Comparison of ENCODE assay signal across 17 cellular contexts in genomic region chrX:24334473-24334872, GRCh38. TPM values are rescaled to one million over a fixed set of nuclear protein-coding genes. Genes with fewer than 3 reads are reported as not detected.
"Had no signal": no experiment of that assay in that cellular context is flagged by ENCODE, and none has a peak within 500 bp of the region (broad histone marks: within the 10 kb centered on the region; RNA-seq: fewer than 3 reads in every experiment).

No MANE protein-coding gene starts in this region.

- H3K4me3 ChIP-seq: ascending aorta, cardiac muscle cell, lower lobe of right lung, neural progenitor cell, pancreas had no signal

- H3K4me3 Mint-ChIP-seq: activated CD8-positive, alpha-beta memory T cell treated with anti-CD3 and anti-CD28 coated beads, Interleukin-2, amount 10 ng/mL, durations not matched to agents 7 days and 5 days; activated naive CD4-positive, alpha-beta T cell treated with anti-CD3 and anti-CD28 coated beads, Interleukin-2, amount 10 ng/mL, durations not matched to agents 7 days and 5 days; naive B cell; neural progenitor cell; stimulated activated effector memory CD8-positive, alpha-beta T cell treated with anti-CD3 and anti-CD28 coated beads, Interleukin-12 subunit alpha, Interleukin-12 subunit beta, amount 100 ng/mL, for 72 hours had no signal

- H3K27ac Mint-ChIP-seq: activated CD8-positive, alpha-beta memory T cell treated with anti-CD3 and anti-CD28 coated beads, Interleukin-2, amount 10 ng/mL, durations not matched to agents 7 days and 5 days; activated naive CD4-positive, alpha-beta T cell treated with anti-CD3 and anti-CD28 coated beads, Interleukin-2, amount 10 ng/mL, durations not matched to agents 7 days and 5 days; activated T-helper 2 cell treated with anti-CD3 and anti-CD28 coated beads, Interferon-gamma antibody, Interleukin-2, Interleukin-4, amounts not matched to agents 10 μg/mL and 5 μg/mL and 100 μg/mL, durations not matched to agents 14 hours and 24 hours and 36 hours; naive B cell; neural progenitor cell; stimulated activated effector memory CD8-positive, alpha-beta T cell treated with anti-CD3 and anti-CD28 coated beads, Interleukin-12 subunit alpha, Interleukin-12 subunit beta, amount 100 ng/mL, for 72 hours had no signal

- H3K9me3 Mint-ChIP-seq: activated naive CD4-positive, alpha-beta T cell treated with anti-CD3 and anti-CD28 coated beads, Interleukin-2, amount 10 ng/mL, durations not matched to agents 7 days and 5 days; activated T-helper 2 cell treated with anti-CD3 and anti-CD28 coated beads, Interferon-gamma antibody, Interleukin-2, Interleukin-4, amounts not matched to agents 10 μg/mL and 5 μg/mL and 100 μg/mL, durations not matched to agents 14 hours and 24 hours and 36 hours; neural progenitor cell; stimulated activated effector memory CD8-positive, alpha-beta T cell treated with anti-CD3 and anti-CD28 coated beads, Interleukin-12 subunit alpha, Interleukin-12 subunit beta, amount 100 ng/mL, for 72 hours had no signal

- DNase-seq: activated CD4-positive, alpha-beta T cell treated with anti-CD3 and anti-CD28 coated beads, Interleukin-2, amount 50 U/mL, for 48 hours; activated CD8-positive, alpha-beta memory T cell treated with anti-CD3 and anti-CD28 coated beads, Interleukin-2, amount 10 ng/mL, durations not matched to agents 7 days and 5 days; activated naive CD4-positive, alpha-beta T cell treated with anti-CD3 and anti-CD28 coated beads, Interleukin-2, amount 10 ng/mL, durations not matched to agents 7 days and 5 days; activated T-cell treated with anti-CD3 and anti-CD28 coated beads, Interleukin-2, amount 50 U/mL, for 1 hour; erythroblast; hypothalamus; lower lobe of right lung; naive B cell; pancreas; T-helper 1 cell; T1000 had no signal

- H3K36me3 Mint-ChIP-seq: activated CD8-positive, alpha-beta memory T cell treated with anti-CD3 and anti-CD28 coated beads, Interleukin-2, amount 10 ng/mL, durations not matched to agents 7 days and 5 days; activated naive CD4-positive, alpha-beta T cell treated with anti-CD3 and anti-CD28 coated beads, Interleukin-2, amount 10 ng/mL, durations not matched to agents 7 days and 5 days; neural progenitor cell; stimulated activated effector memory CD8-positive, alpha-beta T cell treated with anti-CD3 and anti-CD28 coated beads, Interleukin-12 subunit alpha, Interleukin-12 subunit beta, amount 100 ng/mL, for 72 hours had no signal

- ATAC-seq: activated CD8-positive, alpha-beta memory T cell treated with anti-CD3 and anti-CD28 coated beads, Interleukin-2, amount 10 ng/mL, durations not matched to agents 7 days and 5 days; lower lobe of right lung; pancreas; stimulated activated effector memory CD8-positive, alpha-beta T cell treated with anti-CD3 and anti-CD28 coated beads, Interleukin-12 subunit alpha, Interleukin-12 subunit beta, amount 100 ng/mL, for 72 hours had no signal

- H3K4me1 Mint-ChIP-seq: activated naive CD4-positive, alpha-beta T cell treated with anti-CD3 and anti-CD28 coated beads, Interleukin-2, amount 10 ng/mL, durations not matched to agents 7 days and 5 days; naive B cell; neural progenitor cell; stimulated activated effector memory CD8-positive, alpha-beta T cell treated with anti-CD3 and anti-CD28 coated beads, Interleukin-12 subunit alpha, Interleukin-12 subunit beta, amount 100 ng/mL, for 72 hours had no signal

RNA-seq across cellular contexts. Expression of gene SUPT20HL2, which starts 20.6 kb away (rescaled TPM):
- total RNA-seq: activated CD8-positive, alpha-beta memory T cell treated with anti-CD3 and anti-CD28 coated beads, Interleukin-2, amount 10 ng/mL, durations not matched to agents 7 days and 5 days; activated T-helper 2 cell treated with anti-CD3 and anti-CD28 coated beads, Interferon-gamma antibody, Interleukin-2, Interleukin-4, amounts not matched to agents 10 μg/mL and 5 μg/mL and 100 μg/mL, durations not matched to agents 14 hours and 24 hours and 36 hours; lower lobe of right lung; pancreas had no signal

RNA-seq across cellular contexts. Expression of gene SUPT20HL1, which starts 26.0 kb away (rescaled TPM):
- total RNA-seq: activated CD8-positive, alpha-beta memory T cell treated with anti-CD3 and anti-CD28 coated beads, Interleukin-2, amount 10 ng/mL, durations not matched to agents 7 days and 5 days; activated T-helper 2 cell treated with anti-CD3 and anti-CD28 coated beads, Interferon-gamma antibody, Interleukin-2, Interleukin-4, amounts not matched to agents 10 μg/mL and 5 μg/mL and 100 μg/mL, durations not matched to agents 14 hours and 24 hours and 36 hours; cardiac muscle cell; fibroblast of villous mesenchyme; lower lobe of right lung; pancreas had no signal
